ENCODE assay signal across 11 cellular contexts in the genomic region with DNA sequence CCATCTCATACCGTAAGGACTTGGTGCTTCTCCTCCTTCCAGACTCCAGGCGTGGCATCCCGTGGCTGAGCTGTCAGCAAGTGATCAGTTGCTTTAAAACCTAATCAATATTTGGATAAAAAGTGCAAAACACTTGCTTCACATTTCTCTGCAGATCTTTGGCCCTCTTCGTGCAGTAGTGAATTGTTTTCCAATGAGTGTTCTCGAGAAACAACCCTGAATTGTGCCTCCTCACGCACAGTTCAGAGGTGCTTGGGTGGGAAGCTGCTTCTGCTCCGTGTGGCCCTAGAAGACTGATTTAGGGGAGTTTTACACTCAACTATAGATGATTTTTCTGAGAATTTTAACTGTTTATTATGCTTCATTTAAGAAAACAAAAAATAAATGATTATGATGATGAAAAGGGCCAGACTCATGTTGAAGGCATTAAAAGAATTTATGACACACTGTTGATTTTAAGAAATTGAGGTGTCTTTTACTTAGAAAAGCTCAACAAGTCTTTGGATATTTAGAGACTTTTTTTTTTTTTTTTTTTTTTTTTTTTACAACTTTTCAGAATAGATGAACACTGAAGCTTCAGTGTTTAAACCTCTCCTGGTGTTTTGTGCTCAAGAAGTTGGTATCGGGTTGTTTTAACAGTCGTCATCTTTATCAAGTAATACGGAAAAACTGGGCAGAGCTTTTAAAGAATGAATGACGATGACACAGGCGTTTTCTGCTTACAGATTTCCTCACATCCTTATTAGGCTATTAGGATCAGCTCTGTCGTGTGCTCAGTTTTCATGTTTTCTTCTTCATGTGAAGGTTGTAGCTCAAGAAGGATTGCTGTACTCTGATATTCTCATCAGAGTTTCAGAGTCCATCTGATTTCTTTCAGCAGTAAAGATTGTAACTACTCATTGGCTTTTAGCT. TPM values are rescaled to one million over a fixed set of nuclear protein-coding genes. Genes with fewer than 3 reads are reported as not detected.
DNase-seq lines count a peak whose midpoint lies in the region; ATAC-seq, FAIRE-seq and TF ChIP-seq lines count a peak whose summit lies in the region.
"Had no signal": no experiment of that assay in that cellular context is flagged by ENCODE, and none has a peak within 500 bp of the region (broad histone marks: within the 10 kb centered on the region; RNA-seq: fewer than 3 reads in every experiment).

No MANE protein-coding gene starts in this region.

- peaks cover 15 to 65% (median 51%) of the 10 kb centered on the region in 9 donors for H3K4me1 ChIP-seq in heart right ventricle
- no peaks in the 10 kb centered on the region for H3K4me1 ChIP-seq in neural progenitor cell
- no peaks in the 10 kb centered on the region for H3K4me1 ChIP-seq in small intestine (ENCODE audit: control insufficient read depth in 2 of 2, insufficient read depth in 1 of 2, low read depth in 1 of 2, low read length in 1 of 2)

- no peaks in the 10 kb centered on the region for H3K9me3 Mint-ChIP-seq in endothelial cell (ENCODE audit: unreplicated experiment)
- no peaks in the 10 kb centered on the region for H3K9me3 Mint-ChIP-seq in neural progenitor cell

- FAIRE-seq in small intestine (lab: Jason Lieb, UNC): no peak

- peaks cover 63% of the 10 kb centered on the region for H3K36me3 Mint-ChIP-seq in endothelial cell (ENCODE audit: low read depth, unreplicated experiment)
- H3K36me3 Mint-ChIP-seq in neural progenitor cell: peaks cover 32% of the 10 kb centered on the region

- ATAC-seq in heart right ventricle: no peak
- ATAC-seq in Right ventricle myocardium inferior: no peak
- no peak for ATAC-seq in HG03095 (IDR thresholded peaks at IDR 0.05; ENCODE audit: unreplicated experiment)

- H3K27me3 Mint-ChIP-seq in endothelial cell (ENCODE audit: unreplicated experiment) (peaks cover 8% of the 10 kb centered on the region), neural progenitor cell (ENCODE audit: insufficient read depth, low read depth) (no peaks in the 10 kb centered on the region)

- H3K4me1 Mint-ChIP-seq in endothelial cell (ENCODE audit: unreplicated experiment) (peaks cover 4% of the 10 kb centered on the region), neural progenitor cell (no peaks in the 10 kb centered on the region)

- H3K4me3 Mint-ChIP-seq in endothelial cell (ENCODE audit: unreplicated experiment): peak overlapping the region; percentile 37
- no peak overlapping the region for H3K4me3 Mint-ChIP-seq in neural progenitor cell

- H3K4me2 ChIP-seq in neural progenitor cell: no peak overlapping the region

- H3K79me2 ChIP-seq in neural progenitor cell (ENCODE audit: low read depth): no peaks in the 10 kb centered on the region

- no peaks in the 10 kb centered on the region for H3F3A ChIP-seq in neural progenitor cell (ENCODE audit: low read depth)

- H3K27ac Mint-ChIP-seq in endothelial cell (ENCODE audit: unreplicated experiment): no peak overlapping the region
- H3K27ac Mint-ChIP-seq in neural progenitor cell: peak overlapping the region; percentile 31

- DNase-seq in heart right ventricle (no peak), Right ventricle myocardium inferior (ENCODE audit: missing footprints) (no peak), endothelial cell (ENCODE audit: low spot score) (no peak), neural progenitor cell (ENCODE audit: low spot score) (no peak), small intestine (no peak), HK-2 (ENCODE audit: unreplicated experiment) (no peak)
- DNase-seq in activated T-cell treated with anti-CD3 and anti-CD28 coated beads, Interleukin-2, amount 50 U/mL, for 1 hour: no peak
- DNase-seq: NCI-H1436, OCI-M1 had no signal

- H3K27me3 ChIP-seq in heart right ventricle (no peaks in the 10 kb centered on the region), neural progenitor cell (no peaks in the 10 kb centered on the region), small intestine (ENCODE audit: control insufficient read depth in 2 of 2, insufficient read depth in 2 of 2, low read length in 2 of 2) (no peaks in the 10 kb centered on the region)

- 70 to 73% methylated on average over 13 of the region's 13 CpGs for WGBS in heart right ventricle, 2 donors
- WGBS in small intestine, 3 donors: 84 to 90% (median 88%) methylated on average over 13 of the region's 13 CpGs

- no peaks in the 10 kb centered on the region for H3K9me3 ChIP-seq in heart right ventricle
- no peaks in the 10 kb centered on the region for H3K9me3 ChIP-seq in neural progenitor cell (ENCODE audit: low read depth)
- no peaks in the 10 kb centered on the region for H3K9me3 ChIP-seq in small intestine (ENCODE audit: control insufficient read depth, low read depth)

- no peak overlapping the region for H2AFZ ChIP-seq in neural progenitor cell (replicated peaks)

- no peak overlapping the region for H3K9ac ChIP-seq in neural progenitor cell

- no peak for TF ChIP-seq CTCF in heart right ventricle (IDR thresholded peaks at IDR 0.05)
- TF ChIP-seq CTCF in endothelial cell (IDR thresholded peaks at IDR 0.05; ENCODE audit: unreplicated experiment): no peak
- TF ChIP-seq CTCF in neural progenitor cell (IDR thresholded peaks at IDR 0.05): no peak

- peaks cover 4% of the 10 kb centered on the region for H4K20me1 ChIP-seq in neural progenitor cell (ENCODE audit: low read depth)

- H3K4me3 ChIP-seq in heart right ventricle: no peak overlapping the region
- no peak overlapping the region for H3K4me3 ChIP-seq in neural progenitor cell
- no peak overlapping the region for H3K4me3 ChIP-seq in small intestine (ENCODE audit: low read depth in 1 of 2, low read length in 2 of 2)

- H3K27ac ChIP-seq in heart right ventricle (peak overlapping the region; percentile 63 to 94 (median 77)), neural progenitor cell (no peak overlapping the region), small intestine (ENCODE audit: low read depth in 1 of 2, low read length in 1 of 2) (no peak overlapping the region)

- intact Hi-C loops in heart right ventricle (cut with DNase I): loop anchor here in 2 of 10 donors (2.0 to 10.0 kb wide), 2 partner anchors 56 to 214 kb away; no protein-coding TSS in a partner anchor
- intact Hi-C loops in Right ventricle myocardium inferior (cut with DNase I): loop anchor here (10.0 kb wide), 1 partner anchor 216 kb away; no protein-coding TSS in a partner anchor

- H3K36me3 ChIP-seq in heart right ventricle (peaks cover 0 to 93% (median 40%) of the 10 kb centered on the region in 9 donors), neural progenitor cell (peaks cover 11% of the 10 kb centered on the region), small intestine (ENCODE audit: control insufficient read depth in 2 of 2, insufficient read depth in 2 of 2, low read length in 2 of 2) (peaks cover 11 to 46% of the 10 kb centered on the region in 2 donors)

RNA-seq across cellular contexts. Expression of gene TEX29, which starts 39.5 kb away (rescaled TPM):
- total RNA-seq in heart right ventricle (under 1 TPM in 4 of 10 donors, not detected in 6; 0.37 to 0.57 (median 0.42) TPM), Right ventricle myocardium inferior (not detected), endothelial cell (ENCODE audit: unreplicated experiment) (0.54 TPM), neural progenitor cell (ENCODE audit: low replicate concordance) (0.65 TPM in 1 of 2 replicates, not detected in the other)
- polyA plus RNA-seq in heart right ventricle (1 to 10 TPM in 1 of 2 donors, under 1 TPM in 1; 0.22 to 1.1 TPM), small intestine (1 to 10 TPM in 2 of 3 donors, under 1 TPM in 1; 0.48 to 5.8 (median 3.0) TPM)
- total RNA-seq: kidney epithelial cell had no signal

Comparison
In these comparisons a context has a peak if more than half of its experiments do, and no peak if none do; other contexts are left out.
1. H3K27ac ChIP-seq: peak in heart right ventricle (10 of 10); none in neural progenitor cell (single experiment) and small intestine (0 of 2).